17 cellular contexts compared by ENCODE assay signal in genomic region chr10:97502916-97503315, GRCh38. TPM values are rescaled to one million over a fixed set of nuclear protein-coding genes. Genes with fewer than 3 reads are reported as not detected.
A peak's percentile ranks its signal among the peaks of the same experiment; 100 is the strongest.
DNase-seq lines count a peak whose midpoint lies in the region; ATAC-seq and TF ChIP-seq lines count a peak whose summit lies in the region.
"Had no signal": no experiment of that assay in that cellular context is flagged by ENCODE, and none has a peak within 500 bp of the region (broad histone marks: within the 10 kb centered on the region; RNA-seq: fewer than 3 reads in every experiment).

No MANE protein-coding gene starts in this region.

- H3K27ac ChIP-seq in heart right ventricle, result peak overlapping the region in 6 of 10 donors; percentile 26 to 69 (median 46)
- no peak overlapping the region for H3K27ac ChIP-seq in HEK293 (ENCODE audit: extremely low read depth, low read depth, low read length)
- H3K27ac ChIP-seq in lower lobe of right lung, result peak overlapping the region; percentile 91
- H3K27ac ChIP-seq in psoas muscle, result peak overlapping the region; percentile 55
- no peak overlapping the region for H3K27ac ChIP-seq in Peyer's patch
- H3K27ac ChIP-seq: BLaER1 had no signal

- CTCF ChIA-PET in HEK293 (lab: Yijun Ruan, JAX), result interaction anchor here (0.6 to 1.0 kb wide), 2 partner anchors 28 to 224 kb away, joined by 3 read pairs; no protein-coding TSS in a partner anchor

- WGBS in heart right ventricle, 2 donors, result 88 to 89% methylated on average over 6 of the region's 6 CpGs
- WGBS in psoas muscle, 3 donors, result 61 to 76% (median 63%) methylated on average over 6 of the region's 6 CpGs

- peaks cover 3 to 58% (median 36%) of the 10 kb centered on the region in 9 donors for H3K4me1 ChIP-seq in heart right ventricle
- H3K4me1 ChIP-seq in HEK293 (ENCODE audit: control insufficient read depth, insufficient read depth, low read length), result no peaks in the 10 kb centered on the region
- peaks cover 35% of the 10 kb centered on the region for H3K4me1 ChIP-seq in lower lobe of right lung
- peaks cover 30% of the 10 kb centered on the region for H3K4me1 ChIP-seq in psoas muscle
- peaks cover 0 to 10% (median 4%) of the 10 kb centered on the region in 4 donors for H3K4me1 ChIP-seq in Peyer's patch

- TF ChIP-seq CTCF in heart right ventricle (IDR thresholded peaks at IDR 0.05), result no peak
- no peak for TF ChIP-seq CTCF in HEK293 (tag by site-specific recombination; IDR thresholded peaks at IDR 0.05)
- TF ChIP-seq CTCF in lower lobe of right lung (IDR thresholded peaks at IDR 0.05), result no peak
- no peak for TF ChIP-seq CTCF in psoas muscle (IDR thresholded peaks at IDR 0.05)
- TF ChIP-seq CTCF in Peyer's patch (IDR thresholded peaks at IDR 0.05), result no peak

- POLR2A ChIA-PET in HEK293 (lab: Yijun Ruan, JAX), result no interaction called here

- H3K36me3 ChIP-seq in heart right ventricle (no peaks in the 10 kb centered on the region), HEK293 (ENCODE audit: control insufficient read depth in 2 of 2, insufficient read depth in 1 of 2, low read length in 2 of 2) (no peaks in the 10 kb centered on the region), lower lobe of right lung (no peaks in the 10 kb centered on the region), psoas muscle (ENCODE audit: insufficient read depth in 1 of 2, low read depth in 1 of 2) (no peaks in the 10 kb centered on the region), Peyer's patch (no peaks in the 10 kb centered on the region)
- H3K36me3 ChIP-seq: BLaER1 had no signal

- H3K9me3 ChIP-seq in heart right ventricle, result no peaks in the 10 kb centered on the region
- H3K9me3 ChIP-seq in HEK293 (ENCODE audit: control insufficient read depth, insufficient read depth, low read depth, low read length), result no peaks in the 10 kb centered on the region
- H3K9me3 ChIP-seq in lower lobe of right lung, result no peaks in the 10 kb centered on the region
- no peaks in the 10 kb centered on the region for H3K9me3 ChIP-seq in psoas muscle
- no peaks in the 10 kb centered on the region for H3K9me3 ChIP-seq in Peyer's patch
- H3K9me3 ChIP-seq: BLaER1 had no signal

- TF ChIP-seq POLR2A in Peyer's patch (IDR thresholded peaks at IDR 0.05), result no peak

- DNase-seq in heart right ventricle (no peak), left cardiac atrium (no peak), lower lobe of right lung (no peak), psoas muscle (no peak), KG1 (lab: John Stamatoyannopoulos, UW) (no peak), Peyer's patch (no peak)
- DNase-seq: 8988T; CD4-positive, alpha-beta memory T cell; DMS153; DMS79; GDM1; HCEC 1CT; HFFc6 had no signal

- H3K27me3 ChIP-seq in heart right ventricle (no peaks in the 10 kb centered on the region), lower lobe of right lung (ENCODE audit: low read depth) (no peaks in the 10 kb centered on the region), psoas muscle (ENCODE audit: insufficient read depth in 3 of 3, low read length in 2 of 3) (no peaks in the 10 kb centered on the region), Peyer's patch (no peaks in the 10 kb centered on the region)

- H3K4me3 ChIP-seq in heart right ventricle (no peak overlapping the region), HEK293 (ENCODE audit: low read depth, low read length) (no peak overlapping the region), lower lobe of right lung (no peak overlapping the region), psoas muscle (peak overlapping the region; percentile 4), Peyer's patch (no peak overlapping the region)
- H3K4me3 ChIP-seq: BLaER1, GM23338 had no signal

- no peak for ATAC-seq in heart right ventricle
- ATAC-seq in left cardiac atrium, result no peak
- no peak for ATAC-seq in lower lobe of right lung
- ATAC-seq in psoas muscle, result no peak
- ATAC-seq: GM23338, HepG2 had no signal

- intact Hi-C loops in heart right ventricle (cut with DNase I) (loop anchor here in 3 of 10 donors (5.0 kb wide), 2 partner anchors 39 to 49 kb away; no protein-coding TSS in a partner anchor), left cardiac atrium (cut with DNase I) (no loop called here), lower lobe of right lung (cut with DNase I) (no loop called here), psoas muscle (cut with DNase I) (loop anchor here (5.0 kb wide), 2 partner anchors 39 to 49 kb away; no protein-coding TSS in a partner anchor)

TF ChIP-seq in HEK293, 187 proteins besides CTCF, POLR2A, EP300 and RAD21:
- no peak for TF ChIP-seq OSR2 (tag by site-specific recombination; IDR thresholded peaks at IDR 0.05)
- no peak for TF ChIP-seq ZNF530 (tag by site-specific recombination; IDR thresholded peaks at IDR 0.05; ENCODE audit: low read depth)
- no peak for TF ChIP-seq ZSCAN23 (tag by site-specific recombination; IDR thresholded peaks at IDR 0.05)
- peak; percentile 76 for TF ChIP-seq ZNF121 (tag by site-specific recombination; IDR thresholded peaks at IDR 0.05)
- no peak for TF ChIP-seq ZNF571 (tag by site-specific recombination; IDR thresholded peaks at IDR 0.05)
- TF ChIP-seq ELK4 (IDR thresholded peaks at IDR 0.05; ENCODE audit: borderline replicate concordance, low read depth, low read length), result no peak
TF ChIP-seq in HEK293: peak in this region for 1.

RNA-seq across cellular contexts. Expression of gene UBTD1, which starts 4.2 kb away (rescaled TPM):
- total RNA-seq in heart right ventricle, result 10 to 100 TPM; 13.6 to 34.0 (median 20.5) TPM
- 10 to 100 TPM; 36.5 to 56.0 TPM for polyA plus RNA-seq in heart right ventricle
- 10 to 100 TPM; 22.6 to 23.7 TPM for total RNA-seq in left cardiac atrium
- 37.7 TPM for total RNA-seq in lower lobe of right lung
- 10 to 100 TPM; 16.0 to 39.2 (median 22.2) TPM for total RNA-seq in psoas muscle
- 10 to 100 TPM; 43.6 to 59.2 (median 56.7) TPM for polyA plus RNA-seq in psoas muscle
- 1 to 10 TPM in 2 of 4 donors, under 1 TPM in 1, not detected in 1; 0.70 to 2.5 (median 1.4) TPM for total RNA-seq in Peyer's patch

RNA-seq across cellular contexts. Expression of gene MMS19, which starts 4.7 kb away (rescaled TPM):
- total RNA-seq in heart right ventricle (10 to 100 TPM; 34.7 to 49.1 (median 43.8) TPM), left cardiac atrium (10 to 100 TPM; 31.9 to 34.0 TPM), lower lobe of right lung (65.5 TPM), psoas muscle (10 to 100 TPM; 33.2 to 39.6 (median 34.4) TPM), Peyer's patch (100 to 1,000 TPM in 1 of 4 donors, 10 to 100 TPM in 3; 80.2 to 127 (median 85.7) TPM)
- polyA plus RNA-seq in heart right ventricle (10 to 100 TPM; 44.0 to 64.9 TPM), psoas muscle (10 to 100 TPM; 29.8 to 47.6 (median 43.1) TPM)

RNA-seq across cellular contexts. Expression of gene ZDHHC16, which starts 56.9 kb away (rescaled TPM):
- total RNA-seq in heart right ventricle (10 to 100 TPM; 13.4 to 27.3 (median 18.4) TPM), left cardiac atrium (10 to 100 TPM; 26.2 to 26.5 TPM), lower lobe of right lung (56.5 TPM), psoas muscle (10 to 100 TPM; 19.7 to 24.5 (median 22.7) TPM), Peyer's patch (10 to 100 TPM; 25.6 to 38.3 (median 28.4) TPM)
- polyA plus RNA-seq in heart right ventricle (10 to 100 TPM; 21.1 to 49.6 TPM), psoas muscle (10 to 100 TPM; 23.2 to 44.9 (median 24.6) TPM)

RNA-seq across cellular contexts. Expression of gene EXOSC1, which starts 57.1 kb away (rescaled TPM):
- total RNA-seq in heart right ventricle (10 to 100 TPM; 11.7 to 20.3 (median 15.1) TPM), left cardiac atrium (10 to 100 TPM; 16.6 to 18.6 TPM), lower lobe of right lung (31.0 TPM), psoas muscle (10 to 100 TPM; 14.0 to 20.4 (median 19.8) TPM), Peyer's patch (10 to 100 TPM; 17.9 to 27.7 (median 23.0) TPM)
- polyA plus RNA-seq in heart right ventricle (10 to 100 TPM; 31.0 to 31.3 TPM), psoas muscle (10 to 100 TPM; 26.4 to 36.5 (median 29.4) TPM)

Comparison
In these comparisons a context has a peak if more than half of its experiments do, and no peak if none do; other contexts are left out.
1. H3K27ac ChIP-seq: peak in heart right ventricle (6 of 10), lower lobe of right lung (single experiment) and psoas muscle (single experiment); none in HEK293 (single experiment) and Peyer's patch (0 of 4).
2. RNA of gene UBTD1, which starts 4.2 kb away (total RNA-seq): 37.7 TPM in lower lobe of right lung (single experiment), 16.0 to 39.2 TPM in psoas muscle, 22.6 to 23.7 TPM in left cardiac atrium and 13.6 to 34.0 TPM in heart right ventricle; 0.70 to 2.5 TPM in Peyer's patch; every median in the first group is over 4 times any median in the second.
3. intact Hi-C loops: an anchor here in psoas muscle (5.0 kb wide); none called in left cardiac atrium and lower lobe of right lung.